Comparison of ENCODE assay signal across 25 cellular contexts in the genomic region with DNA sequence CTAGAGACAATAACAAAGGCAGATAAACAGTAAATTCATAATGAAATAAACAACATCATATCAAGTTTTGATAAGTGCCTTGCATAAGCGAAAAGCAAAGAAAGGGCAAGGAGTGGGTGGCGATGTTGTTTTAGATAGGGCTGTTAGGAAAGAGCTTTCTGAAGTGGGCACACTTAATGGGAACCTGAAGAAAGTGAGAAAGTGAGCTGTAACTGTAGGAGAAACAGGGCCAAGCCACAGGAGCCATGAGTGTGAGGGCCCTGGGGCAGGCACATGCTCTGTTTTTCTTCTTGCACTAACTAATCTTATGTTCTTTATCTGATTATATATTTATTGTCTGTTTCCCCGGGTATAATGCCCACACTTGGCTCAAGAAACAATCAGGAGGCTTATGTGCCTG.
"Had no signal": no experiment of that assay in that cellular context is flagged by ENCODE, and none has a peak within 500 bp of the region (broad histone marks: within the 10 kb centered on the region; RNA-seq: fewer than 3 reads in every experiment).

No MANE protein-coding gene starts in this region.

- H3K27me3 ChIP-seq: ascending aorta, colonic mucosa, right atrium auricular region had no signal

- H3K9me3 Mint-ChIP-seq: activated T-helper 1 cell treated with anti-CD3 and anti-CD28 coated beads, Interleukin-12 subunit alpha, Interleukin-12 subunit beta, Interleukin-2, Interleukin-4 antibody, amounts not matched to agents 30 ng/mL and 10 ng/mL and 1 ng/mL, durations not matched to agents 14 hours and 24 hours and 36 hours; central memory CD8-positive, alpha-beta T cell; memory B cell; neural crest cell had no signal

- H3K27ac Mint-ChIP-seq: activated T-helper 1 cell treated with anti-CD3 and anti-CD28 coated beads, Interleukin-12 subunit alpha, Interleukin-12 subunit beta, Interleukin-2, Interleukin-4 antibody, amounts not matched to agents 30 ng/mL and 10 ng/mL and 1 ng/mL, durations not matched to agents 14 hours and 24 hours and 36 hours; memory B cell; progenitor cell of endocrine pancreas; T-cell had no signal

- H3K27ac ChIP-seq: ascending aorta, colonic mucosa, left ventricle myocardium inferior, right atrium auricular region had no signal

- H3K27me3 Mint-ChIP-seq: central memory CD8-positive, alpha-beta T cell; memory B cell; naive B cell; progenitor cell of endocrine pancreas; T-cell had no signal

- H3K9me3 ChIP-seq: ascending aorta, colonic mucosa, left ventricle myocardium inferior, mucosa of descending colon, right atrium auricular region, SK-N-SH had no signal

- H3K4me3 ChIP-seq: ascending aorta, colonic mucosa, left ventricle myocardium inferior, mucosa of descending colon, right atrium auricular region had no signal

- H3K36me3 Mint-ChIP-seq: memory B cell had no signal

- ATAC-seq: mucosa of descending colon, T-cell had no signal

- H3K4me1 ChIP-seq: ascending aorta, colonic mucosa, right atrium auricular region had no signal

- DNase-seq: activated naive CD4-positive, alpha-beta T cell; colonic mucosa; erythroblast; head of caudate nucleus; kidney; left ventricle myocardium inferior; mucosa of descending colon; naive B cell; SHP77 treated with DMSO at 0.1 percent for 48 hours; SK-N-SH; stimulated activated CD4-positive, alpha-beta T cell treated with anti-CD3 and anti-CD28 coated beads, Interleukin-12 subunit alpha, Interleukin-12 subunit beta, amount 100 ng/mL, for 4 hours; stimulated activated CD4-positive, alpha-beta T cell treated with anti-CD3 and anti-CD28 coated beads, Interleukin-1b, Interleukin-23, amount 100 ng/mL, for 48 hours; stimulated activated CD8-positive, alpha-beta memory T cell treated with anti-CD3 and anti-CD28 coated beads, Interleukin-4, amount 100 ng/mL, for 48 hours; stimulated activated naive CD4-positive, alpha-beta T cell; T-cell; trophoblast cell had no signal

- FAIRE-seq: endometrium, frontal cortex, kidney had no signal

- H3K36me3 ChIP-seq: ascending aorta, colonic mucosa, left ventricle myocardium inferior, right atrium auricular region had no signal

- H3K4me3 Mint-ChIP-seq: activated T-helper 1 cell treated with anti-CD3 and anti-CD28 coated beads, Interleukin-12 subunit alpha, Interleukin-12 subunit beta, Interleukin-2, Interleukin-4 antibody, amounts not matched to agents 30 ng/mL and 10 ng/mL and 1 ng/mL, durations not matched to agents 14 hours and 24 hours and 36 hours; central memory CD8-positive, alpha-beta T cell; memory B cell; naive B cell; neural crest cell; T-cell had no signal
